Comparison of ENCODE assay signal across 9 cellular contexts in genomic region chr3:58899159-58899952, GRCh38.
DNase-seq lines count a peak whose midpoint lies in the region; ATAC-seq and TF ChIP-seq lines count a peak whose summit lies in the region.
"Had no signal": no experiment of that assay in that cellular context is flagged by ENCODE, and none has a peak within 500 bp of the region (broad histone marks: within the 10 kb centered on the region; RNA-seq: fewer than 3 reads in every experiment).

No MANE protein-coding gene starts in this region.

- H3K9me3 Mint-ChIP-seq in endothelial cell (ENCODE audit: unreplicated experiment), result no peaks in the 10 kb centered on the region

- ATAC-seq in GM18861 (IDR thresholded peaks at IDR 0.05; ENCODE audit: unreplicated experiment) (peak; percentile 75), HG02678 (IDR thresholded peaks at IDR 0.05; ENCODE audit: unreplicated experiment) (peak; percentile 89)

- H3K4me3 ChIP-seq in Peyer's patch (no peak overlapping the region), cardiac fibroblast (replicated peaks in 1 of 2; ENCODE audit: low read depth in 2 of 2, low read length in 2 of 2) (no peak overlapping the region), ovary (no peak overlapping the region)
- H3K4me3 ChIP-seq: tibial artery had no signal

- no peaks in the 10 kb centered on the region for H3K36me3 ChIP-seq in Peyer's patch
- no peaks in the 10 kb centered on the region for H3K36me3 ChIP-seq in ovary
- H3K36me3 ChIP-seq: tibial artery had no signal

- no peak overlapping the region for H3K27ac Mint-ChIP-seq in endothelial cell (ENCODE audit: unreplicated experiment)

- H3K4me1 Mint-ChIP-seq in endothelial cell (ENCODE audit: unreplicated experiment), result no peaks in the 10 kb centered on the region

- peak in 2 of 3 donors; percentile 47 to 52 for DNase-seq in Peyer's patch
- peak; percentile 4 to 19 for DNase-seq in cardiac fibroblast (ENCODE audit: low read depth in 2 of 2)
- DNase-seq in ovary, result peak in 4 of 5 donors; percentile 10 to 42 (median 29)
- no peak for DNase-seq in NCI-H446 (lab: John Stamatoyannopoulos, UW)
- no peak for DNase-seq in endothelial cell (ENCODE audit: low spot score)
- no peak for DNase-seq in NK-92 (lab: John Stamatoyannopoulos, UW; ENCODE audit: unreplicated experiment)

- intact Hi-C loops in ovary (cut with DNase I), result no loop called here

- WGBS in ovary, 3 donors, result 4 to 19% (median 15%) methylated on average over 8 of the region's 8 CpGs

- TF ChIP-seq POLR2A in Peyer's patch (IDR thresholded peaks at IDR 0.05) (no peak), ovary (IDR thresholded peaks at IDR 0.05) (no peak)

- H3K27me3 ChIP-seq in Peyer's patch (no peaks in the 10 kb centered on the region), ovary (no peaks in the 10 kb centered on the region)
- H3K27me3 ChIP-seq: tibial artery had no signal

- no peak for TF ChIP-seq CTCF in Peyer's patch (IDR thresholded peaks at IDR 0.05)
- no peak for TF ChIP-seq CTCF in cardiac fibroblast (IDR thresholded peaks at IDR 0.05; ENCODE audit: low read depth, low read length)
- no peak for TF ChIP-seq CTCF in ovary (IDR thresholded peaks at IDR 0.05)
- TF ChIP-seq CTCF in endothelial cell (IDR thresholded peaks at IDR 0.05; ENCODE audit: unreplicated experiment), result no peak

- no peak overlapping the region for H3K4me3 Mint-ChIP-seq in endothelial cell (ENCODE audit: unreplicated experiment)

- H3K27ac ChIP-seq in Peyer's patch, result peak overlapping the region in 1 of 4 donors; percentile 17
- no peak overlapping the region for H3K27ac ChIP-seq in ovary
- H3K27ac ChIP-seq: tibial artery had no signal

- peaks cover 6% of the 10 kb centered on the region for H3K36me3 Mint-ChIP-seq in endothelial cell (ENCODE audit: low read depth, unreplicated experiment)

- no peaks in the 10 kb centered on the region for H3K9me3 ChIP-seq in Peyer's patch
- no peaks in the 10 kb centered on the region for H3K9me3 ChIP-seq in ovary

- H3K4me1 ChIP-seq in Peyer's patch (no peaks in the 10 kb centered on the region), ovary (ENCODE audit: insufficient read depth) (no peaks in the 10 kb centered on the region)
- H3K4me1 ChIP-seq: tibial artery had no signal

- TF ChIP-seq EP300 in ovary (IDR thresholded peaks at IDR 0.05), result no peak

- H3K27me3 Mint-ChIP-seq in endothelial cell (ENCODE audit: unreplicated experiment), result peaks cover 2% of the 10 kb centered on the region

Comparison
In these comparisons a context has a peak if more than half of its experiments do, and no peak if none do; other contexts are left out.
1. DNase-seq: peak in Peyer's patch (2 of 3), cardiac fibroblast (2 of 2) and ovary (4 of 5); none in NCI-H446 (0 of 2), endothelial cell (single experiment) and NK-92 (single experiment).